Comparison of ENCODE assay signal across 14 cellular contexts in genomic region chr12:66692170-66692569, GRCh38.
"Had no signal": no experiment of that assay in that cellular context is flagged by ENCODE, and none has a peak within 500 bp of the region (broad histone marks: within the 10 kb centered on the region; RNA-seq: fewer than 3 reads in every experiment).

No MANE protein-coding gene starts in this region.

- H3K9me3 Mint-ChIP-seq: activated naive CD4-positive, alpha-beta T cell treated with anti-CD3 and anti-CD28 coated beads, Interleukin-2, amount 50 U/mL, for 72 hours; activated T-cell treated with anti-CD3 and anti-CD28 coated beads, Interleukin-2, amount 50 U/mL, for 24 hours had no signal

- H3K27ac ChIP-seq: breast epithelium, parathyroid adenoma, suprapubic skin, upper lobe of left lung had no signal

- H3K9ac ChIP-seq: parathyroid adenoma had no signal

- DNase-seq: activated CD4-positive, alpha-beta T cell treated with anti-CD3 and anti-CD28 coated beads, Interleukin-2, amount 50 U/mL, for 4 hours; activated effector memory CD4-positive, alpha-beta T cell treated with anti-CD3 and anti-CD28 coated beads, Interleukin-2, amount 50 U/mL, for 16 hours; activated T-cell treated with anti-CD3 and anti-CD28 coated beads, Interleukin-2, amount 50 U/mL, for 24 hours; hypothalamus; kidney glomerular epithelial cell; stimulated activated CD4-positive, alpha-beta T cell treated with anti-CD3 and anti-CD28 coated beads, Interleukin-2, amount 100 ng/mL, for 48 hours; stimulated activated naive CD8-positive, alpha-beta T cell treated with anti-CD3 and anti-CD28 coated beads, Interleukin-15, Interleukin-2, amounts not matched to agents 100 U/mL and 50 U/mL, for 24 hours; upper lobe of left lung had no signal

- H2AFZ ChIP-seq: parathyroid adenoma had no signal

- H3K4me3 ChIP-seq: breast epithelium, suprapubic skin, upper lobe of left lung had no signal

- H3K36me3 ChIP-seq: breast epithelium, suprapubic skin, upper lobe of left lung had no signal

- H3K4me1 ChIP-seq: breast epithelium, suprapubic skin, upper lobe of left lung had no signal

- ATAC-seq: activated CD4-positive, CD25-positive, alpha-beta regulatory T cell treated with anti-CD3 and anti-CD28 coated beads, Interleukin-2, amount 50 U/mL, for 24 hours; activated naive CD4-positive, alpha-beta T cell treated with anti-CD3 and anti-CD28 coated beads, Interleukin-2, amount 50 U/mL, for 72 hours; esophagus mucosa; stimulated activated naive CD8-positive, alpha-beta T cell treated with anti-CD3 and anti-CD28 coated beads, Interleukin-15, Interleukin-2, amounts not matched to agents 100 U/mL and 50 U/mL, for 24 hours had no signal

- H3K27me3 ChIP-seq: breast epithelium, suprapubic skin, upper lobe of left lung had no signal

- H3K36me3 Mint-ChIP-seq: activated naive CD4-positive, alpha-beta T cell treated with anti-CD3 and anti-CD28 coated beads, Interleukin-2, amount 50 U/mL, for 72 hours had no signal

- H3K9me3 ChIP-seq: breast epithelium, suprapubic skin, upper lobe of left lung had no signal

- H3K4me3 Mint-ChIP-seq: activated T-cell treated with anti-CD3 and anti-CD28 coated beads, Interleukin-2, amount 50 U/mL, for 24 hours had no signal

- H3K27ac Mint-ChIP-seq: activated naive CD4-positive, alpha-beta T cell treated with anti-CD3 and anti-CD28 coated beads, Interleukin-2, amount 50 U/mL, for 72 hours; activated T-cell treated with anti-CD3 and anti-CD28 coated beads, Interleukin-2, amount 50 U/mL, for 24 hours had no signal
